ENCODE assay signal across 28 cellular contexts in the genomic region with DNA sequence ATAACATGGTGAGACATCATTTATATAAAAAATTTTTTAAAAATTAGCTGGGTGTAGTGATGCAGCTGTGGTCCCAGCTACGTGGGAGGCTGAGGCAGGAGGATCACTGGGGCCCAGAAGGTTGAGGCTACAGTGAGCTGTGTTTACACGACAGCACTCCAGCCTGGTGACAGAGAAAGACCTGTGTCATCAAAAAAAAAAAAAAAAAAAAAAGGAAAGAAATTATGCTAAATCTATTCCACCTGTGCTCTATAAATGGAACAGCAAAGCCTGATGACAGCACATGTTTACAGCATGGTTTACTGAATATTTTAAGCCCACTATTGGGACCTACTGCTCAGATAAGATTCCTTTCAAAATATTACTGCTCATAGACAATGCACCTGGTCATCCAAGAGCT.
"Had no signal": no experiment of that assay in that cellular context is flagged by ENCODE, and none has a peak within 500 bp of the region (broad histone marks: within the 10 kb centered on the region; RNA-seq: fewer than 3 reads in every experiment).

No MANE protein-coding gene starts in this region.

- H3K4me3 ChIP-seq: colonic mucosa, coronary artery, dorsolateral prefrontal cortex, esophagus muscularis mucosa, esophagus squamous epithelium, gastrocnemius medialis, gastroesophageal sphincter, heart left ventricle, heart right ventricle, hepatocyte had no signal

- H3K4me1 ChIP-seq: colonic mucosa, esophagus muscularis mucosa, esophagus squamous epithelium, foreskin keratinocyte, gastrocnemius medialis, gastroesophageal sphincter, heart left ventricle, heart right ventricle had no signal

- H3K79me2 ChIP-seq: hepatocyte had no signal

- FAIRE-seq: endometrium, endothelial cell of umbilical vein, frontal cortex had no signal

- H3K36me3 ChIP-seq: colonic mucosa, esophagus muscularis mucosa, esophagus squamous epithelium, gastrocnemius medialis, gastroesophageal sphincter, heart left ventricle, heart right ventricle had no signal

- DNase-seq: colonic mucosa; cortex of kidney; dermis blood vessel endothelial cell; dorsolateral prefrontal cortex; effector CD4-positive, alpha-beta T cell; effector CD8-positive, alpha-beta T cell; effector memory CD4-positive, alpha-beta T cell; effector memory CD8-positive, alpha-beta T cell; endodermal cell; erythroblast; esophagus squamous epithelium; foreskin fibroblast; foreskin keratinocyte; foreskin melanocyte; gastrocnemius medialis; glutamatergic neuron; head of caudate nucleus; heart left ventricle; heart right ventricle had no signal

- H3K27ac ChIP-seq: colonic mucosa, coronary artery, dorsolateral prefrontal cortex, epithelial cell of prostate, esophagus muscularis mucosa, esophagus squamous epithelium, foreskin keratinocyte, gastrocnemius medialis, gastroesophageal sphincter, heart left ventricle, heart right ventricle, hepatocyte had no signal

- ATAC-seq: effector memory CD8-positive, alpha-beta T cell; esophagus mucosa; foreskin keratinocyte; gastrocnemius medialis; gastroesophageal sphincter; heart left ventricle; heart right ventricle had no signal

- H3K27me3 ChIP-seq: colonic mucosa, dorsolateral prefrontal cortex, esophagus muscularis mucosa, esophagus squamous epithelium, foreskin keratinocyte, gastrocnemius medialis, gastroesophageal sphincter, hepatocyte had no signal

- H3K4me2 ChIP-seq: hepatocyte had no signal

- H3K9me3 ChIP-seq: colonic mucosa, esophagus muscularis mucosa, esophagus squamous epithelium, gastrocnemius medialis had no signal

- H2AFZ ChIP-seq: hepatocyte had no signal
